ENCODE assay signal across 8 cellular contexts in genomic region chr6:151440930-151441329, GRCh38. TPM values are rescaled to one million over a fixed set of nuclear protein-coding genes. Genes with fewer than 3 reads are reported as not detected.
DNase-seq lines count a peak whose midpoint lies in the region; ATAC-seq and TF ChIP-seq lines count a peak whose summit lies in the region.

No MANE protein-coding gene starts in this region.

- no peak overlapping the region for H2BK5ac ChIP-seq in mesendoderm (ENCODE audit: low read length)

- CTCF ChIA-PET in AG04449 (lab: Yijun Ruan, JAX): interaction anchor here (0.8 to 7.1 kb wide), 15 partner anchors 8 to 684 kb away, joined by 3 to 67 read pairs (median 4); partner anchors contain the start of gene RMND1

- H3K27ac ChIP-seq in mesendoderm (ENCODE audit: low read depth, low read length): no peak overlapping the region

- H3K4me3 ChIP-seq in AG04449 (ENCODE audit: low read depth, low read length) (no peak overlapping the region), fibroblast of the aortic adventitia (ENCODE audit: low read depth, low read length) (no peak overlapping the region), mesendoderm (ENCODE audit: low read length) (no peak overlapping the region)

- POLR2A ChIA-PET in AG04449 (lab: Yijun Ruan, JAX): interaction anchor here (0.8 kb wide), 1 partner anchor 11 kb away, joined by 3 read pairs; the partner anchor contains the start of gene RMND1

- DNase-seq in AG04449 (ENCODE audit: low read depth, low spot score) (no peak), Kasumi-1 (lab: John Stamatoyannopoulos, UW) (peak; percentile 12 to 36), fibroblast of the aortic adventitia (ENCODE audit: low read depth) (peak; percentile 79), GDM1 (lab: John Stamatoyannopoulos, UW) (no peak), SK-N-DZ (ENCODE audit: low spot score) (no peak), mesendoderm (no peak), DMS79 (lab: John Stamatoyannopoulos, UW) (no peak)

- H3K79me1 ChIP-seq in mesendoderm (ENCODE audit: low read length): peaks cover 8% of the 10 kb centered on the region

- no peaks in the 10 kb centered on the region for H3K4me1 ChIP-seq in mesendoderm (ENCODE audit: control insufficient read depth, low read depth, low read length)

- no peak overlapping the region for H2BK15ac ChIP-seq in mesendoderm (replicated peaks; ENCODE audit: low read depth)

- ATAC-seq in GM18867 (IDR thresholded peaks at IDR 0.05; ENCODE audit: unreplicated experiment): peak; percentile 49

- TF ChIP-seq CTCF in AG04449 (IDR thresholded peaks at IDR 0.05; ENCODE audit: insufficient read depth, low read length, missing control alignments) (peak; percentile 26), fibroblast of the aortic adventitia (IDR thresholded peaks at IDR 0.05; ENCODE audit: insufficient read depth, low read length) (peak; percentile 64)

- H2AK5ac ChIP-seq in mesendoderm (ENCODE audit: low read length): no peak overlapping the region

- H3K56ac ChIP-seq in mesendoderm (ENCODE audit: low read length): no peak overlapping the region

- no peak overlapping the region for H2BK120ac ChIP-seq in mesendoderm (ENCODE audit: low read depth, low read length)

- no peak overlapping the region for H4K8ac ChIP-seq in mesendoderm (ENCODE audit: low read depth, low read length)

- no peak overlapping the region for H3K4ac ChIP-seq in mesendoderm (ENCODE audit: low read depth, low read length)

- H3K18ac ChIP-seq in mesendoderm (ENCODE audit: low read length): no peak overlapping the region

- WGBS in mesendoderm (ENCODE audit: extremely low coverage, insufficient coverage, low lambda C conversion rate): no CpG with 5 or more reads among the region's 2 CpGs

- no peaks in the 10 kb centered on the region for H3K27me3 ChIP-seq in mesendoderm (ENCODE audit: insufficient read depth, low read length, poor library complexity)

- no peak overlapping the region for H3K23ac ChIP-seq in mesendoderm (ENCODE audit: low read length)

- H3K9ac ChIP-seq in mesendoderm (ENCODE audit: low read length): no peak overlapping the region

- H4K5ac ChIP-seq in mesendoderm (ENCODE audit: low read length): no peak overlapping the region

- no peak overlapping the region for H3K4me2 ChIP-seq in mesendoderm (ENCODE audit: low read length)

- no peaks in the 10 kb centered on the region for H3K36me3 ChIP-seq in mesendoderm (ENCODE audit: control insufficient read depth, insufficient read depth, low read length)

- peaks cover 10% of the 10 kb centered on the region for H3K79me2 ChIP-seq in mesendoderm (ENCODE audit: control insufficient read depth, insufficient read depth, low read length)

RNA-seq across cellular contexts. Expression of gene RMND1, which starts 11.0 kb away (rescaled TPM):
- total RNA-seq in fibroblast of the aortic adventitia (ENCODE audit: low replicate concordance): 36.4 and 51.3 TPM in 2 replicates
- polyA plus RNA-seq in SK-N-DZ (2014; cell fraction: cytosol; rRNA removed): 44.9 and 55.1 TPM in 2 replicates
- 17.2 and 17.4 TPM in 2 replicates for polyA plus RNA-seq in SK-N-DZ (2014; cell fraction: nucleus; rRNA removed)
- polyA plus RNA-seq in mesendoderm (2013, experiment 1 of 2): 12.2 TPM
- polyA plus RNA-seq in mesendoderm (2013, experiment 2 of 2): 12.4 TPM

RNA-seq across cellular contexts. Expression of gene ZBTB2, which starts 49.6 kb away (rescaled TPM):
- total RNA-seq in fibroblast of the aortic adventitia (ENCODE audit: low replicate concordance): 1.4 and 14.0 TPM in 2 replicates
- 8.7 and 9.6 TPM in 2 replicates for polyA plus RNA-seq in SK-N-DZ (2014; cell fraction: cytosol; rRNA removed)
- 4.3 and 4.9 TPM in 2 replicates for polyA plus RNA-seq in SK-N-DZ (2014; cell fraction: nucleus; rRNA removed)
- polyA plus RNA-seq in mesendoderm (2013, experiment 1 of 2): 31.9 TPM
- polyA plus RNA-seq in mesendoderm (2013, experiment 2 of 2): 32.4 TPM

RNA-seq across cellular contexts. Expression of gene CCDC170, which starts 52.9 kb away (rescaled TPM):
- 0.09 and 0.82 TPM in 2 replicates for total RNA-seq in fibroblast of the aortic adventitia (ENCODE audit: low replicate concordance)
- polyA plus RNA-seq in SK-N-DZ (2014; cell fraction: cytosol; rRNA removed): not detected in 2 replicates
- not detected in 2 replicates for polyA plus RNA-seq in SK-N-DZ (2014; cell fraction: nucleus; rRNA removed)
- 0.08 TPM for polyA plus RNA-seq in mesendoderm (2013, experiment 1 of 2)
- 0.10 TPM for polyA plus RNA-seq in mesendoderm (2013, experiment 2 of 2)

Comparison
In these comparisons a context has a peak if more than half of its experiments do, and no peak if none do; other contexts are left out.
1. DNase-seq: peak in Kasumi-1 (2 of 2) and fibroblast of the aortic adventitia (single experiment); none in AG04449 (single experiment), GDM1 (single experiment), SK-N-DZ (single experiment), mesendoderm (single experiment) and DMS79 (single experiment).